7 cellular contexts compared by ENCODE assay signal in genomic region chr15:77421370-77421700, GRCh38. TPM values are rescaled to one million over a fixed set of nuclear protein-coding genes. Genes with fewer than 3 reads are reported as not detected.
DNase-seq lines count a peak whose midpoint lies in the region; ATAC-seq and TF ChIP-seq lines count a peak whose summit lies in the region.

No MANE protein-coding gene starts in this region.

- peak; percentile 12 for DNase-seq in GM13977 (ENCODE audit: low spot score)
- DNase-seq in OCI-M1 (lab: John Stamatoyannopoulos, UW), result peak; percentile 36
- peak; percentile 15 for DNase-seq in endothelial cell (ENCODE audit: low spot score)
- no peak for DNase-seq in neuronal stem cell (ENCODE audit: low spot score)
- DNase-seq in stimulated activated CD4-positive, alpha-beta T cell treated with anti-CD3 and anti-CD28 coated beads, Interleukin-1b, Interleukin-23, amount 100 ng/mL, for 48 hours, result no peak
- no peak for DNase-seq in GM13976 (ENCODE audit: low spot score)

- in situ Hi-C loops in GM13977 (cut with MboI; ENCODE audit: low pct_unique_long_range_greater_than_20kb, low sequenced_read_pairs, unreplicated experiment), result no loop called here
- in situ Hi-C loops in GM13976 (cut with MboI; ENCODE audit: low sequenced_read_pairs, unreplicated experiment), result no loop called here

- H3K9ac ChIP-seq in neuronal stem cell (ENCODE audit: low read depth, low read length, poor library complexity), result peak overlapping the region; percentile 53

- H3K4me2 ChIP-seq in neuronal stem cell (ENCODE audit: insufficient read depth, low read length, poor library complexity, severe bottlenecking), result peak overlapping the region; percentile 72

- H4K91ac ChIP-seq in neuronal stem cell (ENCODE audit: low read depth, low read length, poor library complexity), result no peak overlapping the region

- no peak overlapping the region for H2AK5ac ChIP-seq in neuronal stem cell (ENCODE audit: low read depth, low read length)

- no peak overlapping the region for H3K23ac ChIP-seq in neuronal stem cell (ENCODE audit: low read depth, low read length, poor library complexity)

- no peaks in the 10 kb centered on the region for H3K9me3 ChIP-seq in neuronal stem cell (replicated peaks in 1 of 2; ENCODE audit: control insufficient read depth in 2 of 2, insufficient read depth in 1 of 2, low read depth in 1 of 2, low read length in 2 of 2)

- peak overlapping the region; percentile 91 for H2AFZ ChIP-seq in neuronal stem cell (ENCODE audit: low read length)

- H2BK15ac ChIP-seq in neuronal stem cell (ENCODE audit: low read length), result no peak overlapping the region

- H3K4me1 ChIP-seq in neuronal stem cell (ENCODE audit: control insufficient read depth in 2 of 2, insufficient read depth in 1 of 2, low read depth in 1 of 2, low read length in 2 of 2), result peaks cover 2 to 4% of the 10 kb centered on the region in 2 donors

- H3K18ac ChIP-seq in neuronal stem cell (ENCODE audit: low read length), result no peak overlapping the region

- no CpG with 5 or more reads among the region's 3 CpGs for WGBS in neuronal stem cell (ENCODE audit: extremely low coverage in 2 of 2, insufficient read length in 2 of 2, insufficient replicate concordance in 1 of 2), 2 donors

- H3K4ac ChIP-seq in neuronal stem cell (ENCODE audit: low read length), result no peak overlapping the region

- ATAC-seq in GM18502 (IDR thresholded peaks at IDR 0.05; ENCODE audit: poor library complexity, unreplicated experiment), result no peak

- TF ChIP-seq CTCF in GM13977 (IDR thresholded peaks at IDR 0.05; ENCODE audit: extremely low read depth, insufficient read depth, missing control alignments) (no peak), endothelial cell (IDR thresholded peaks at IDR 0.05; ENCODE audit: unreplicated experiment) (no peak), GM13976 (IDR thresholded peaks at IDR 0.05; ENCODE audit: borderline replicate concordance, control extremely low read depth, extremely low read depth, insufficient read depth, missing control alignments) (no peak)

- H3K36me3 Mint-ChIP-seq in endothelial cell (ENCODE audit: low read depth, unreplicated experiment), result peaks cover 12% of the 10 kb centered on the region

- H2BK5ac ChIP-seq in neuronal stem cell (ENCODE audit: low read length), result no peak overlapping the region

- H3K79me1 ChIP-seq in neuronal stem cell (ENCODE audit: low read depth, low read length), result peaks cover 3% of the 10 kb centered on the region

- H3K14ac ChIP-seq in neuronal stem cell (ENCODE audit: low read length), result no peak overlapping the region

- H2BK12ac ChIP-seq in neuronal stem cell (ENCODE audit: low read length), result no peak overlapping the region

- no peaks in the 10 kb centered on the region for H3K36me3 ChIP-seq in neuronal stem cell (replicated peaks in 1 of 2; ENCODE audit: control insufficient read depth in 2 of 2, insufficient read depth in 2 of 2, low read length in 2 of 2)

- peak overlapping the region; percentile 95 for H3K4me3 Mint-ChIP-seq in endothelial cell (ENCODE audit: unreplicated experiment)

- H3K4me3 ChIP-seq in neuronal stem cell (ENCODE audit: low read length in 2 of 2), result peak overlapping the region; percentile 80 to 87

- no peaks in the 10 kb centered on the region for H3K9me3 Mint-ChIP-seq in endothelial cell (ENCODE audit: unreplicated experiment)

- peak overlapping the region; percentile 6 for H3K27ac ChIP-seq in neuronal stem cell (replicated peaks; ENCODE audit: low read length)

- no peak overlapping the region for H2BK120ac ChIP-seq in neuronal stem cell (ENCODE audit: low read depth, low read length)

- peaks cover 14% of the 10 kb centered on the region for H3K27me3 Mint-ChIP-seq in endothelial cell (ENCODE audit: unreplicated experiment)

- no peaks in the 10 kb centered on the region for H3K27me3 ChIP-seq in neuronal stem cell (ENCODE audit: control insufficient read depth in 3 of 3, insufficient read depth in 3 of 3, low read depth in 1 of 3, low read length in 3 of 3)

- H3K27ac Mint-ChIP-seq in endothelial cell (ENCODE audit: unreplicated experiment), result peak overlapping the region; percentile 98

- no peak overlapping the region for H4K8ac ChIP-seq in neuronal stem cell (ENCODE audit: low read depth, low read length)

- H3K4me1 Mint-ChIP-seq in endothelial cell (ENCODE audit: unreplicated experiment), result peaks cover 50% of the 10 kb centered on the region

RNA-seq across cellular contexts. Expression of gene HMG20A, which starts 0.6 kb away (rescaled TPM):
- total RNA-seq in endothelial cell (ENCODE audit: unreplicated experiment), result 111 TPM
- polyA plus RNA-seq in neuronal stem cell (2013, experiment 1 of 2), result 46.9 TPM
- 49.4 TPM for polyA plus RNA-seq in neuronal stem cell (2013, experiment 2 of 2)

RNA-seq across cellular contexts. Expression of gene PEAK1, which starts 1.4 kb away (rescaled TPM):
- 289 TPM for total RNA-seq in endothelial cell (ENCODE audit: unreplicated experiment)
- 9.7 TPM for polyA plus RNA-seq in neuronal stem cell (2013, experiment 1 of 2)
- 9.7 TPM for polyA plus RNA-seq in neuronal stem cell (2013, experiment 2 of 2)

Comparison
In these comparisons a context has a peak if more than half of its experiments do, and no peak if none do; other contexts are left out.
1. DNase-seq: peak in GM13977 (single experiment), OCI-M1 (single experiment) and endothelial cell (single experiment); none in neuronal stem cell (single experiment), stimulated activated CD4-positive, alpha-beta T cell treated with anti-CD3 and anti-CD28 coated beads, Interleukin-1b, Interleukin-23, amount 100 ng/mL, for 48 hours (single experiment) and GM13976 (single experiment).